In the genomic region with DNA sequence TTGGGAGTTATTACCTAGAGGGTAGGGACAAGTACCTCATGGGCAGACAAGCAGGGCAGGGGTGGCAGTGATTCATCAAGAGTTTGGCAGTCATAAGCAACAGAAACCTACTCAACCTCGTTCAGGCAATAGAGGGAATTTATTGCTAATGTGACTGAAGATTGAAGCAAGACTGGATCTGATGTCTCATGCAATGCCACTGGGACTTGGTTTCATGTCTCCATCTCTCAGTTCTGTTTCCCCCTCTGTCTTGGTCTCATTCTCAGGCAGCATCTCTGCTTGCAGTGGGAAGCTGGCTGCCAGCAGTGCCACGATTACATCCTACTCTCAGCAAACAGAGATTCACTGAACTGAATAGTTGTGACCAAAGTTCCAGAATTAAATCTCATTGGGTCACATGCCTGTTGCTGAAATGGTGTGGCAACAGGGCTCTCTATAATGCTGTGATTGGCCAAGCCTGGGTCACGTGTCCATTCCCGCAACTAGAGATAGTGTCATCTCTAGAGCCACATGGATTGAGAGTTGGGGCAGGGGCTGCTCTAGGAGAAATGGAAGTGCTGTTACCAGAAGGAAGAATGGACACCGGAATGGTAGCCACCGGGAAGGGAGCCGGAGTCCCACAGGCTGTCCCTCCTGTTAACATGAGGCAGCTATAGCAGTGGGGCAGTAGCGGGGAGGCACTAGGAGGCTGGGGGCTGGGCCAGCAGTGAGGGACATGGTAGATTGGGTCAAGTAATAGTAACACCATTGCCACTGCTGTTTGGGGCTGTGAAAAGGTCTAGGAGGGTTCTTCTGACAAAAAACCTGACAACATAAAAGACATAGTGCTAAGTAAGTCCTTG, we compare ENCODE assay signal across 1 cellular context.
TF ChIP-seq lines count a peak whose summit lies in the region.

No MANE protein-coding gene starts in this region.

TF ChIP-seq in K562, 482 proteins besides CTCF, POLR2A, EP300 and RAD21 (continued from another document and continues in another):
- TF ChIP-seq TCF7L2 (IDR thresholded peaks at IDR 0.05; ENCODE audit: low read depth, low read length) (no peak), CCNT2 (IDR thresholded peaks at IDR 0.05; ENCODE audit: borderline replicate concordance, extremely low read depth, insufficient read length, low read depth, low read length) (no peak), ZNF76 (CRISPR knock-in tag; IDR thresholded peaks at IDR 0.05; ENCODE audit: borderline replicate concordance) (peak; percentile 8; the same call in 1 of the 2 replicates), ZNF696 (CRISPR knock-in tag; conservative IDR thresholded peaks at IDR 0.05) (no peak), CXXC5 (CRISPR knock-in tag; IDR thresholded peaks at IDR 0.05) (peak; percentile 98), PRMT5 (CRISPR knock-in tag; IDR thresholded peaks at IDR 0.05) (no peak), PHTF2 (CRISPR knock-in tag; IDR thresholded peaks at IDR 0.05) (no peak), CTBP1 (IDR thresholded peaks at IDR 0.05; ENCODE audit: borderline replicate concordance) (peak; percentile 33; the same call in 1 of the 2 replicates), NCOA1 (IDR thresholded peaks at IDR 0.05; ENCODE audit: low read depth) (no peak), GATA2 (CRISPR knock-in tag; IDR thresholded peaks at IDR 0.05) (no peak), ZNF354B (CRISPR knock-in tag; IDR thresholded peaks at IDR 0.05) (no peak), FOSL1 (tag; conservative IDR thresholded peaks at IDR 0.05) (peak; percentile 52), ZC3H4 (CRISPR knock-in tag; IDR thresholded peaks at IDR 0.05; ENCODE audit: borderline replicate concordance) (no peak), ZKSCAN8 (CRISPR knock-in tag; IDR thresholded peaks at IDR 0.05) (peak; percentile 50; the same call in 1 of the 2 replicates), ELF2 (CRISPR knock-in tag; IDR thresholded peaks at IDR 0.05) (no peak), SMAD3 (CRISPR knock-in tag; conservative IDR thresholded peaks at IDR 0.05) (0 out of 2 replicates have a peak, but pooled peaks have one; percentile 56), PHF21A (IDR thresholded peaks at IDR 0.05; ENCODE audit: borderline replicate concordance, low read depth) (peak; percentile 75; the same call in 1 of the 2 replicates), POLR2G (IDR thresholded peaks at IDR 0.05; ENCODE audit: low read depth, low read length) (0 out of 2 replicates have a peak, but pooled peaks have one; percentile 18), SP1 (CRISPR knock-in tag; IDR thresholded peaks at IDR 0.05) (peak; percentile 8; the same call in 1 of the 2 replicates), GABPA (tag; conservative IDR thresholded peaks at IDR 0.05; ENCODE audit: low read depth) (peak; percentile 16; the same call in 1 of the 2 replicates), KDM1A (IDR thresholded peaks at IDR 0.05) (peak in 1 of 2 experiments; percentile 24; a peak in 1 of 4 replicates), MYC (IDR thresholded peaks at IDR 0.05; ENCODE audit: low read depth, low read length) (peak; percentile 89), MYC (CRISPR knock-in tag; IDR thresholded peaks at IDR 0.05; ENCODE audit: borderline replicate concordance, low read depth) (no peak; the same call in 1 of the 2 replicates), RBFOX2 (IDR thresholded peaks at IDR 0.05; ENCODE audit: low read depth, low read length) (peak; percentile 45; the same call in 1 of the 2 replicates), ZFP1 (CRISPR knock-in tag; IDR thresholded peaks at IDR 0.05) (no peak), ZNF668 (CRISPR knock-in tag; IDR thresholded peaks at IDR 0.05) (0 out of 2 replicates have a peak, but pooled peaks have one; percentile 14), JUN (IDR thresholded peaks at IDR 0.05; ENCODE audit: borderline replicate concordance, low read depth, low read length) (peak; percentile 80; the same call in 1 of the 2 replicates), JUN (CRISPR knock-in tag; IDR thresholded peaks at IDR 0.05; ENCODE audit: borderline replicate concordance) (no peak), ZNF197 (CRISPR knock-in tag; IDR thresholded peaks at IDR 0.05; ENCODE audit: low read depth) (peak; percentile 29; the same call in 1 of the 2 replicates), NR2C1 (IDR thresholded peaks at IDR 0.05) (peak; percentile 24; the same call in 1 of the 2 replicates), NR2C1 (tag; IDR thresholded peaks at IDR 0.05) (peak; percentile 40; the same call in 1 of the 2 replicates)
- TF ChIP-seq, protein P1, sequence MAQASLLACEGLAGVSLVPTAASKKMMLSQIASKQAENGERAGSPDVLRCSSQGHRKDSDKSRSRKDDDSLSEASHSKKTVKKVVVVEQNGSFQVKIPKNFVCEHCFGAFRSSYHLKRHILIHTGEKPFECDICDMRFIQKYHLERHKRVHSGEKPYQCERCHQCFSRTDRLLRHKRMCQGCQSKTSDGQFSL (CRISPR knock-in tag; IDR thresholded peaks at IDR 0.05), result no peak
- TF ChIP-seq, protein P1 (tag; IDR thresholded peaks at IDR 0.05), result 0 out of 4 replicates have a peak, but pooled peaks of 1 of the 2 experiments have one; percentile 16
- TF ChIP-seq, protein P2, sequence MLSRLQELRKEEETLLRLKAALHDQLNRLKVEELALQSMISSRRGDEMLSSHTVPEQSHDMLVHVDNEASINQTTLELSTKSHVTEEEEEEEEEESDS (CRISPR knock-in tag; IDR thresholded peaks at IDR 0.05), result no peak
- TF ChIP-seq, protein P3, sequence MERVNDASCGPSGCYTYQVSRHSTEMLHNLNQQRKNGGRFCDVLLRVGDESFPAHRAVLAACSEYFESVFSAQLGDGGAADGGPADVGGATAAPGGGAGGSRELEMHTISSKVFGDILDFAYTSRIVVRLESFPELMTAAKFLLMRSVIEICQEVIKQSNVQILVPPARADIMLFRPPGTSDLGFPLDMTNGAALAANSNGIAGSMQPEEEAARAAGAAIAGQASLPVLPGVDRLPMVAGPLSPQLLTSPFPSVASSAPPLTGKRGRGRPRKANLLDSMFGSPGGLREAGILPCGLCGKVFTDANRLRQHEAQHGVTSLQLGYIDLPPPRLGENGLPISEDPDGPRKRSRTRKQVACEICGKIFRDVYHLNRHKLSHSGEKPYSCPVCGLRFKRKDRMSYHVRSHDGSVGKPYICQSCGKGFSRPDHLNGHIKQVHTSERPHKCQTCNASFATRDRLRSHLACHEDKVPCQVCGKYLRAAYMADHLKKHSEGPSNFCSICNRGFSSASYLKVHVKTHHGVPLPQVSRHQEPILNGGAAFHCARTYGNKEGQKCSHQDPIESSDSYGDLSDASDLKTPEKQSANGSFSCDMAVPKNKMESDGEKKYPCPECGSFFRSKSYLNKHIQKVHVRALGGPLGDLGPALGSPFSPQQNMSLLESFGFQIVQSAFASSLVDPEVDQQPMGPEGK (CRISPR knock-in tag; IDR thresholded peaks at IDR 0.05; ENCODE audit: borderline replicate concordance), result peak; percentile 21; the same call in 1 of the 2 replicates
- TF ChIP-seq, protein P4, sequence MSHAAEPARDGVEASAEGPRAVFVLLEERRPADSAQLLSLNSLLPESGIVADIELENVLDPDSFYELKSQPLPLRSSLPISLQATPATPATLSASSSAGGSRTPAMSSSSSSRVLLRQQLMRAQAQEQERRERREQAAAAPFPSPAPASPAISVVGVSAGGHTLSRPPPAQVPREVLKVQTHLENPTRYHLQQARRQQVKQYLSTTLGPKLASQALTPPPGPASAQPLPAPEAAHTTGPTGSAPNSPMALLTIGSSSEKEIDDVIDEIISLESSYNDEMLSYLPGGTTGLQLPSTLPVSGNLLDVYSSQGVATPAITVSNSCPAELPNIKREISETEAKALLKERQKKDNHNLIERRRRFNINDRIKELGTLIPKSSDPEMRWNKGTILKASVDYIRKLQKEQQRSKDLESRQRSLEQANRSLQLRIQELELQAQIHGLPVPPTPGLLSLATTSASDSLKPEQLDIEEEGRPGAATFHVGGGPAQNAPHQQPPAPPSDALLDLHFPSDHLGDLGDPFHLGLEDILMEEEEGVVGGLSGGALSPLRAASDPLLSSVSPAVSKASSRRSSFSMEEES (CRISPR knock-in tag; IDR thresholded peaks at IDR 0.05), result peak; percentile 98
- TF ChIP-seq, protein P5, sequence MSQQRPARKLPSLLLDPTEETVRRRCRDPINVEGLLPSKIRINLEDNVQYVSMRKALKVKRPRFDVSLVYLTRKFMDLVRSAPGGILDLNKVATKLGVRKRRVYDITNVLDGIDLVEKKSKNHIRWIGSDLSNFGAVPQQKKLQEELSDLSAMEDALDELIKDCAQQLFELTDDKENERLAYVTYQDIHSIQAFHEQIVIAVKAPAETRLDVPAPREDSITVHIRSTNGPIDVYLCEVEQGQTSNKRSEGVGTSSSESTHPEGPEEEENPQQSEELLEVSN (IDR thresholded peaks at IDR 0.05; ENCODE audit: borderline replicate concordance in 1 of 2, extremely low read depth in 1 of 2, insufficient read depth in 1 of 2, insufficient read length in 1 of 2, low read depth in 1 of 2, low read length in 1 of 2, poor library complexity in 1 of 2, severe bottlenecking in 1 of 2), result peak; percentile 57 to 75
- TF ChIP-seq, protein P6, sequence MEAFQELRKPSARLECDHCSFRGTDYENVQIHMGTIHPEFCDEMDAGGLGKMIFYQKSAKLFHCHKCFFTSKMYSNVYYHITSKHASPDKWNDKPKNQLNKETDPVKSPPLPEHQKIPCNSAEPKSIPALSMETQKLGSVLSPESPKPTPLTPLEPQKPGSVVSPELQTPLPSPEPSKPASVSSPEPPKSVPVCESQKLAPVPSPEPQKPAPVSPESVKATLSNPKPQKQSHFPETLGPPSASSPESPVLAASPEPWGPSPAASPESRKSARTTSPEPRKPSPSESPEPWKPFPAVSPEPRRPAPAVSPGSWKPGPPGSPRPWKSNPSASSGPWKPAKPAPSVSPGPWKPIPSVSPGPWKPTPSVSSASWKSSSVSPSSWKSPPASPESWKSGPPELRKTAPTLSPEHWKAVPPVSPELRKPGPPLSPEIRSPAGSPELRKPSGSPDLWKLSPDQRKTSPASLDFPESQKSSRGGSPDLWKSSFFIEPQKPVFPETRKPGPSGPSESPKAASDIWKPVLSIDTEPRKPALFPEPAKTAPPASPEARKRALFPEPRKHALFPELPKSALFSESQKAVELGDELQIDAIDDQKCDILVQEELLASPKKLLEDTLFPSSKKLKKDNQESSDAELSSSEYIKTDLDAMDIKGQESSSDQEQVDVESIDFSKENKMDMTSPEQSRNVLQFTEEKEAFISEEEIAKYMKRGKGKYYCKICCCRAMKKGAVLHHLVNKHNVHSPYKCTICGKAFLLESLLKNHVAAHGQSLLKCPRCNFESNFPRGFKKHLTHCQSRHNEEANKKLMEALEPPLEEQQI (IDR thresholded peaks at IDR 0.05), result 0 out of 2 replicates have a peak, but pooled peaks have one; percentile 54
- TF ChIP-seq, protein P7, sequence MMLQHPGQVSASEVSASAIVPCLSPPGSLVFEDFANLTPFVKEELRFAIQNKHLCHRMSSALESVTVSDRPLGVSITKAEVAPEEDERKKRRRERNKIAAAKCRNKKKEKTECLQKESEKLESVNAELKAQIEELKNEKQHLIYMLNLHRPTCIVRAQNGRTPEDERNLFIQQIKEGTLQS (IDR thresholded peaks at IDR 0.05), result peak; percentile 81
- TF ChIP-seq, protein P7 (CRISPR knock-in tag; conservative IDR thresholded peaks at IDR 0.05), result peak; percentile 83
- TF ChIP-seq, protein P8, sequence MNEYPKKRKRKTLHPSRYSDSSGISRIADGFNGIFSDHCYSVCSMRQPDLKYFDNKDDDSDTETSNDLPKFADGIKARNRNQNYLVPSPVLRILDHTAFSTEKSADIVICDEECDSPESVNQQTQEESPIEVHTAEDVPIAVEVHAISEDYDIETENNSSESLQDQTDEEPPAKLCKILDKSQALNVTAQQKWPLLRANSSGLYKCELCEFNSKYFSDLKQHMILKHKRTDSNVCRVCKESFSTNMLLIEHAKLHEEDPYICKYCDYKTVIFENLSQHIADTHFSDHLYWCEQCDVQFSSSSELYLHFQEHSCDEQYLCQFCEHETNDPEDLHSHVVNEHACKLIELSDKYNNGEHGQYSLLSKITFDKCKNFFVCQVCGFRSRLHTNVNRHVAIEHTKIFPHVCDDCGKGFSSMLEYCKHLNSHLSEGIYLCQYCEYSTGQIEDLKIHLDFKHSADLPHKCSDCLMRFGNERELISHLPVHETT (CRISPR knock-in tag; conservative IDR thresholded peaks at IDR 0.05 in 1 of 2, IDR thresholded peaks at IDR 0.05 in 1 of 2), result peak in 1 of 2 experiments; percentile 50; a peak in 1 of 4 replicates
- TF ChIP-seq, protein P9, sequence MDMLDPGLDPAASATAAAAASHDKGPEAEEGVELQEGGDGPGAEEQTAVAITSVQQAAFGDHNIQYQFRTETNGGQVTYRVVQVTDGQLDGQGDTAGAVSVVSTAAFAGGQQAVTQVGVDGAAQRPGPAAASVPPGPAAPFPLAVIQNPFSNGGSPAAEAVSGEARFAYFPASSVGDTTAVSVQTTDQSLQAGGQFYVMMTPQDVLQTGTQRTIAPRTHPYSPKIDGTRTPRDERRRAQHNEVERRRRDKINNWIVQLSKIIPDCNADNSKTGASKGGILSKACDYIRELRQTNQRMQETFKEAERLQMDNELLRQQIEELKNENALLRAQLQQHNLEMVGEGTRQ (CRISPR knock-in tag; IDR thresholded peaks at IDR 0.05), result peak; percentile 99
- TF ChIP-seq, protein P10, sequence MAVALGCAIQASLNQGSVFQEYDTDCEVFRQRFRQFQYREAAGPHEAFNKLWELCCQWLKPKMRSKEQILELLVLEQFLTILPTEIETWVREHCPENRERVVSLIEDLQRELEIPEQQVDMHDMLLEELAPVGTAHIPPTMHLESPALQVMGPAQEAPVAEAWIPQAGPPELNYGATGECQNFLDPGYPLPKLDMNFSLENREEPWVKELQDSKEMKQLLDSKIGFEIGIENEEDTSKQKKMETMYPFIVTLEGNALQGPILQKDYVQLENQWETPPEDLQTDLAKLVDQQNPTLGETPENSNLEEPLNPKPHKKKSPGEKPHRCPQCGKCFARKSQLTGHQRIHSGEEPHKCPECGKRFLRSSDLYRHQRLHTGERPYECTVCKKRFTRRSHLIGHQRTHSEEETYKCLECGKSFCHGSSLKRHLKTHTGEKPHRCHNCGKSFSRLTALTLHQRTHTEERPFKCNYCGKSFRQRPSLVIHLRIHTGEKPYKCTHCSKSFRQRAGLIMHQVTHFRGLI (CRISPR knock-in tag; IDR thresholded peaks at IDR 0.05), result 0 out of 2 replicates have a peak, but pooled peaks have one; percentile 6
- TF ChIP-seq, protein P11, sequence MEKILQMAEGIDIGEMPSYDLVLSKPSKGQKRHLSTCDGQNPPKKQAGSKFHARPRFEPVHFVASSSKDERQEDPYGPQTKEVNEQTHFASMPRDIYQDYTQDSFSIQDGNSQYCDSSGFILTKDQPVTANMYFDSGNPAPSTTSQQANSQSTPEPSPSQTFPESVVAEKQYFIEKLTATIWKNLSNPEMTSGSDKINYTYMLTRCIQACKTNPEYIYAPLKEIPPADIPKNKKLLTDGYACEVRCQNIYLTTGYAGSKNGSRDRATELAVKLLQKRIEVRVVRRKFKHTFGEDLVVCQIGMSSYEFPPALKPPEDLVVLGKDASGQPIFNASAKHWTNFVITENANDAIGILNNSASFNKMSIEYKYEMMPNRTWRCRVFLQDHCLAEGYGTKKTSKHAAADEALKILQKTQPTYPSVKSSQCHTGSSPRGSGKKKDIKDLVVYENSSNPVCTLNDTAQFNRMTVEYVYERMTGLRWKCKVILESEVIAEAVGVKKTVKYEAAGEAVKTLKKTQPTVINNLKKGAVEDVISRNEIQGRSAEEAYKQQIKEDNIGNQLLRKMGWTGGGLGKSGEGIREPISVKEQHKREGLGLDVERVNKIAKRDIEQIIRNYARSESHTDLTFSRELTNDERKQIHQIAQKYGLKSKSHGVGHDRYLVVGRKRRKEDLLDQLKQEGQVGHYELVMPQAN (IDR thresholded peaks at IDR 0.05; ENCODE audit: borderline replicate concordance), result 0 out of 2 replicates have a peak, but pooled peaks have one; percentile 40
